ENCODE assay signal across 9 cellular contexts in genomic region chrX:28586891-28587635, GRCh38. TPM values are rescaled to one million over a fixed set of nuclear protein-coding genes. Genes with fewer than 3 reads are reported as not detected.
DNase-seq lines count a peak whose midpoint lies in the region; ATAC-seq and TF ChIP-seq lines count a peak whose summit lies in the region.
"Had no signal": no experiment of that assay in that cellular context is flagged by ENCODE, and none has a peak within 500 bp of the region (broad histone marks: within the 10 kb centered on the region; RNA-seq: fewer than 3 reads in every experiment).

IL1RAPL1 (plus strand) TSS chrX:28587446.

- ATAC-seq in SK-N-SH treated with all-trans-retinoic acid at 6 μM for 48 hours (peak; percentile 96), heart right ventricle (peak; percentile 70 to 91 (median 86))
- ATAC-seq: body of pancreas had no signal

- peak in 6 of 9 donors; percentile 15 to 49 (median 38) for TF ChIP-seq CTCF in heart right ventricle (IDR thresholded peaks at IDR 0.05)

- DNase-seq in GM03348 (ENCODE audit: low spot score) (peak; percentile 37), heart right ventricle (no peak), putamen (ENCODE audit: low spot score) (peak; percentile 79), NK-92 (lab: John Stamatoyannopoulos, UW; ENCODE audit: unreplicated experiment) (no peak), NCI-H2107 (lab: John Stamatoyannopoulos, UW) (no peak), UCSD-AML1 (lab: John Stamatoyannopoulos, UW; ENCODE audit: unreplicated experiment) (no peak), ecto neural progenitor cell (ENCODE audit: low spot score) (no peak)

- intact Hi-C loops in heart right ventricle (cut with DNase I) = loop anchor here in 5 of 10 donors (5.0 to 10.0 kb wide), 4 partner anchors 455 to 508 kb away; no protein-coding TSS in a partner anchor

- no peaks in the 10 kb centered on the region for H3K36me3 ChIP-seq in heart right ventricle

- no peaks in the 10 kb centered on the region for H3K9me3 ChIP-seq in heart right ventricle
- H3K9me3 ChIP-seq: body of pancreas had no signal

- H3K4me1 ChIP-seq in heart right ventricle = no peaks in the 10 kb centered on the region

- peaks cover 0 to 43% (median 0%) of the 10 kb centered on the region in 7 donors for H3K27me3 ChIP-seq in heart right ventricle
- H3K27me3 ChIP-seq: body of pancreas had no signal

- peak within 1 kb of the TSS in 5 of 10 donors; percentile 34 to 52 (median 46) for H3K27ac ChIP-seq in heart right ventricle
- H3K27ac ChIP-seq: body of pancreas had no signal

- peak within 1 kb of the TSS; percentile 10 to 56 (median 45) for H3K4me3 ChIP-seq in heart right ventricle
- H3K4me3 ChIP-seq: body of pancreas had no signal

- 0% methylated on average over 17 of the region's 17 CpGs for WGBS in heart right ventricle, 2 donors

TF ChIP-seq in SK-N-SH treated with all-trans-retinoic acid at 6 μM for 48 hours, 23 proteins besides CTCF, POLR2A, EP300 and RAD21:
- TF ChIP-seq SNAI2 (CRISPR knock-in tag; IDR thresholded peaks at IDR 0.05) (no peak), ISL1 (CRISPR knock-in tag; IDR thresholded peaks at IDR 0.05) (no peak), BACH2 (CRISPR knock-in tag; IDR thresholded peaks at IDR 0.05; ENCODE audit: borderline replicate concordance) (no peak), CSDC2 (CRISPR knock-in tag; IDR thresholded peaks at IDR 0.05) (no peak), TOX (CRISPR knock-in tag; IDR thresholded peaks at IDR 0.05; ENCODE audit: borderline replicate concordance) (no peak), PATZ1 (CRISPR knock-in tag; IDR thresholded peaks at IDR 0.05; ENCODE audit: borderline replicate concordance) (no peak), ZFP30 (CRISPR knock-in tag; IDR thresholded peaks at IDR 0.05) (no peak), GLIS3 (CRISPR knock-in tag; IDR thresholded peaks at IDR 0.05) (no peak), OSR1 (CRISPR knock-in tag; IDR thresholded peaks at IDR 0.05) (no peak), ZNF565 (CRISPR knock-in tag; conservative IDR thresholded peaks at IDR 0.05; ENCODE audit: low read depth) (no peak), ESRRG (CRISPR knock-in tag; IDR thresholded peaks at IDR 0.05) (no peak), ZFP3 (CRISPR knock-in tag; IDR thresholded peaks at IDR 0.05) (no peak), ZNF70 (CRISPR knock-in tag; IDR thresholded peaks at IDR 0.05) (no peak), ARNTL (CRISPR knock-in tag; IDR thresholded peaks at IDR 0.05; ENCODE audit: borderline replicate concordance, low read depth) (no peak), TCF4 (CRISPR knock-in tag; IDR thresholded peaks at IDR 0.05; ENCODE audit: borderline replicate concordance) (no peak), CREB5 (CRISPR knock-in tag; IDR thresholded peaks at IDR 0.05; ENCODE audit: low read depth) (no peak)
- TF ChIP-seq, protein P1, sequence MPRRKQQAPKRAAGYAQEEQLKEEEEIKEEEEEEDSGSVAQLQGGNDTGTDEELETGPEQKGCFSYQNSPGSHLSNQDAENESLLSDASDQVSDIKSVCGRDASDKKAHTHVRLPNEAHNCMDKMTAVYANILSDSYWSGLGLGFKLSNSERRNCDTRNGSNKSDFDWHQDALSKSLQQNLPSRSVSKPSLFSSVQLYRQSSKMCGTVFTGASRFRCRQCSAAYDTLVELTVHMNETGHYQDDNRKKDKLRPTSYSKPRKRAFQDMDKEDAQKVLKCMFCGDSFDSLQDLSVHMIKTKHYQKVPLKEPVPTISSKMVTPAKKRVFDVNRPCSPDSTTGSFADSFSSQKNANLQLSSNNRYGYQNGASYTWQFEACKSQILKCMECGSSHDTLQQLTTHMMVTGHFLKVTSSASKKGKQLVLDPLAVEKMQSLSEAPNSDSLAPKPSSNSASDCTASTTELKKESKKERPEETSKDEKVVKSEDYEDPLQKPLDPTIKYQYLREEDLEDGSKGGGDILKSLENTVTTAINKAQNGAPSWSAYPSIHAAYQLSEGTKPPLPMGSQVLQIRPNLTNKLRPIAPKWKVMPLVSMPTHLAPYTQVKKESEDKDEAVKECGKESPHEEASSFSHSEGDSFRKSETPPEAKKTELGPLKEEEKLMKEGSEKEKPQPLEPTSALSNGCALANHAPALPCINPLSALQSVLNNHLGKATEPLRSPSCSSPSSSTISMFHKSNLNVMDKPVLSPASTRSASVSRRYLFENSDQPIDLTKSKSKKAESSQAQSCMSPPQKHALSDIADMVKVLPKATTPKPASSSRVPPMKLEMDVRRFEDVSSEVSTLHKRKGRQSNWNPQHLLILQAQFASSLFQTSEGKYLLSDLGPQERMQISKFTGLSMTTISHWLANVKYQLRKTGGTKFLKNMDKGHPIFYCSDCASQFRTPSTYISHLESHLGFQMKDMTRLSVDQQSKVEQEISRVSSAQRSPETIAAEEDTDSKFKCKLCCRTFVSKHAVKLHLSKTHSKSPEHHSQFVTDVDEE (CRISPR knock-in tag; IDR thresholded peaks at IDR 0.05) = no peak

RNA-seq across cellular contexts. Expression of gene IL1RAPL1, which starts in this region (rescaled TPM):
- total RNA-seq in heart right ventricle = 1 to 10 TPM; 1.3 to 6.3 (median 3.0) TPM
- polyA plus RNA-seq in heart right ventricle = under 1 TPM; 0.13 to 0.59 TPM

Comparison
In these comparisons a context has a peak if more than half of its experiments do, and no peak if none do; other contexts are left out.
1. DNase-seq: peak in GM03348 (single experiment) and putamen (single experiment); none in heart right ventricle (0 of 2), NK-92 (single experiment), NCI-H2107 (single experiment), UCSD-AML1 (single experiment) and ecto neural progenitor cell (single experiment).